27 cellular contexts compared by ENCODE assay signal in genomic region chr2:17592731-17593409, GRCh38. TPM values are rescaled to one million over a fixed set of nuclear protein-coding genes. Genes with fewer than 3 reads are reported as not detected.
DNase-seq lines count a peak whose midpoint lies in the region; ATAC-seq, FAIRE-seq and TF ChIP-seq lines count a peak whose summit lies in the region.
"Had no signal": no experiment of that assay in that cellular context is flagged by ENCODE, and none has a peak within 500 bp of the region (broad histone marks: within the 10 kb centered on the region; RNA-seq: fewer than 3 reads in every experiment).

No MANE protein-coding gene starts in this region.

- no peak for FAIRE-seq in K562 (lab: Jason Lieb, UNC)
- FAIRE-seq: A204.1, HTR-8/SVneo had no signal

- DNase-seq in MCF 10A (ENCODE audit: unreplicated experiment) (peak; percentile 27), breast epithelium (ENCODE audit: low spot score in 2 of 2) (no peak), K562 (ENCODE audit: extremely low read depth in 1 of 4, low spot score in 3 of 4) (no peak), lower lobe of right lung (no peak), body of pancreas (no peak)
- DNase-seq: CD4-positive, CD25-positive, alpha-beta regulatory T cell; DMS153; H9; KG1; MM.1S; NCI-H1417 treated with DMSO at 0.1 percent for 48 hours; NCI-H1694 treated with DMSO at 0.1 percent for 48 hours; NCI-H2081; NCI-H2171 treated with DMSO at 0.1 percent for 48 hours; NCI-H345; NCI-H510A treated with DMSO at 0.1 percent for 48 hours; NCI-H748 treated with DMSO at 0.1 percent for 48 hours; NK-92 treated with Interleukin-12 subunit alpha and Interleukin-12 subunit beta, amount 100 ng/mL, for 24 hours; RPMI8226; SHP77 treated with DMSO at 0.1 percent for 48 hours had no signal

- TF ChIP-seq CTCF in MCF 10A (IDR thresholded peaks at IDR 0.05; ENCODE audit: unreplicated experiment) (no peak), breast epithelium (IDR thresholded peaks at IDR 0.05) (no peak), K562 (IDR thresholded peaks at IDR 0.05 in 2 of 3, conservative IDR thresholded peaks at IDR 0.05 in 1 of 3; ENCODE audit: insufficient read depth in 2 of 3, low read depth in 1 of 3, low read length in 3 of 3) (no peak), lower lobe of right lung (IDR thresholded peaks at IDR 0.05) (no peak), body of pancreas (IDR thresholded peaks at IDR 0.05) (no peak)

- H2AFZ ChIP-seq in K562 (ENCODE audit: low read depth, low read length) = no peak overlapping the region
- H2AFZ ChIP-seq: GM23338 had no signal

- H3K9ac ChIP-seq in K562 (ENCODE audit: insufficient read depth in 1 of 2, low read depth in 2 of 2, low read length in 2 of 2) = no peak overlapping the region
- H3K9ac ChIP-seq: BLaER1 had no signal

- no peaks in the 10 kb centered on the region for H3K4me1 ChIP-seq in breast epithelium
- peaks cover 0 to 25% of the 10 kb centered on the region in 2 experiments; a peak in 3 of 5 replicates for H3K4me1 ChIP-seq in K562 (replicated peaks in 1 of 2; ENCODE audit: control insufficient read depth in 2 of 2, insufficient read depth in 2 of 2, low read length in 2 of 2)
- peaks cover 14% of the 10 kb centered on the region for H3K4me1 ChIP-seq in lower lobe of right lung
- peaks cover 3% of the 10 kb centered on the region for H3K4me1 ChIP-seq in body of pancreas
- H3K4me1 ChIP-seq: BLaER1 had no signal

- no peak for TF ChIP-seq POLR2A in breast epithelium (IDR thresholded peaks at IDR 0.05)
- TF ChIP-seq POLR2A in K562 (conservative IDR thresholded peaks at IDR 0.05) = no peak
- no peak for TF ChIP-seq POLR2A in body of pancreas (IDR thresholded peaks at IDR 0.05)

- no peaks in the 10 kb centered on the region for H3K9me3 Mint-ChIP-seq in MCF 10A (ENCODE audit: unreplicated experiment)
- H3K9me3 Mint-ChIP-seq: CD4-positive, CD25-positive, alpha-beta regulatory T cell; GM23338; H9 had no signal

- no peak for TF ChIP-seq EP300 in K562 (IDR thresholded peaks at IDR 0.05; ENCODE audit: low read length)

- no peak overlapping the region for H3K27ac ChIP-seq in breast epithelium
- H3K27ac ChIP-seq in K562 (ENCODE audit: extremely low read depth, low read depth, low read length) = no peak overlapping the region
- no peak overlapping the region for H3K27ac ChIP-seq in lower lobe of right lung
- no peak overlapping the region for H3K27ac ChIP-seq in body of pancreas
- H3K27ac ChIP-seq: BLaER1 had no signal

- CTCF ChIA-PET in MCF 10A (lab: Yijun Ruan, JAX) (interaction anchor here (0.5 to 0.7 kb wide), 4 partner anchors 79 to 936 kb away, joined by 3 to 4 read pairs (median 3); no protein-coding TSS in a partner anchor), K562 (lab: Yijun Ruan, JAX; ENCODE audit: low intra/inter-chr PET ratio) (no interaction called here)

- H3K4me1 Mint-ChIP-seq in MCF 10A (ENCODE audit: insufficient read depth, unreplicated experiment) = peaks cover 35% of the 10 kb centered on the region
- H3K4me1 Mint-ChIP-seq: CD4-positive, CD25-positive, alpha-beta regulatory T cell had no signal

- 15% methylated on average over 2 of the region's 2 CpGs for WGBS in K562 (ENCODE audit: insufficient coverage, low coverage, missing lambda C conversion rate)
- 65 to 73% methylated on average over 2 of the region's 2 CpGs for WGBS in body of pancreas, 2 donors

- no peaks in the 10 kb centered on the region; the same call in 1 of the 2 replicates for H4K20me1 ChIP-seq in K562 (replicated peaks; ENCODE audit: control insufficient read depth, insufficient read depth, low read length)
- H4K20me1 ChIP-seq: BLaER1 had no signal

- H3K36me3 ChIP-seq in breast epithelium = no peaks in the 10 kb centered on the region
- no peaks in the 10 kb centered on the region for H3K36me3 ChIP-seq in K562 (ENCODE audit: control insufficient read depth, insufficient read depth, low read length)
- no peaks in the 10 kb centered on the region for H3K36me3 ChIP-seq in lower lobe of right lung
- H3K36me3 ChIP-seq in body of pancreas (replicated peaks in 1 of 2; ENCODE audit: insufficient read depth in 1 of 2, low read depth in 2 of 2) = no peaks in the 10 kb centered on the region
- H3K36me3 ChIP-seq: BLaER1 had no signal

- no peak overlapping the region for H3K27ac Mint-ChIP-seq in MCF 10A (ENCODE audit: low read depth, unreplicated experiment)
- H3K27ac Mint-ChIP-seq: CD4-positive, CD25-positive, alpha-beta regulatory T cell; GM23338; H9 had no signal

- in situ Hi-C loops in K562 (cut with MboI) = no loop called here

- POLR2A ChIA-PET in MCF 10A (lab: Yijun Ruan, JAX) (interaction anchor here (0.6 to 4.8 kb wide), 9 partner anchors 13 to 1661 kb away, joined by 3 to 48 read pairs (median 4); partner anchors contain the start of gene VSNL1), K562 (lab: Yijun Ruan, JAX) (no interaction called here)

- no peaks in the 10 kb centered on the region for H3K36me3 Mint-ChIP-seq in MCF 10A (ENCODE audit: insufficient read depth, unreplicated experiment)
- H3K36me3 Mint-ChIP-seq: CD4-positive, CD25-positive, alpha-beta regulatory T cell had no signal

- no peak for TF ChIP-seq RAD21 in K562 (CRISPR knock-in tag; conservative IDR thresholded peaks at IDR 0.05 in 1 of 2, IDR thresholded peaks at IDR 0.05 in 1 of 2)

- no peaks in the 10 kb centered on the region for H3K27me3 Mint-ChIP-seq in MCF 10A (ENCODE audit: insufficient read depth, unreplicated experiment)
- H3K27me3 Mint-ChIP-seq: CD4-positive, CD25-positive, alpha-beta regulatory T cell had no signal

- no peaks in the 10 kb centered on the region for H3K79me2 ChIP-seq in K562 (ENCODE audit: control insufficient read depth, insufficient read depth, low read length)

- no peaks in the 10 kb centered on the region for H3K27me3 ChIP-seq in breast epithelium
- no peaks in the 10 kb centered on the region for H3K27me3 ChIP-seq in K562 (ENCODE audit: control insufficient read depth in 2 of 2, insufficient read depth in 2 of 2, low read length in 2 of 2)
- no peaks in the 10 kb centered on the region for H3K27me3 ChIP-seq in lower lobe of right lung (ENCODE audit: low read depth)
- H3K27me3 ChIP-seq in body of pancreas = no peaks in the 10 kb centered on the region
- H3K27me3 ChIP-seq: BLaER1 had no signal

- H3K4me3 ChIP-seq in breast epithelium (no peak overlapping the region), K562 (no peak overlapping the region), lower lobe of right lung (no peak overlapping the region), body of pancreas (no peak overlapping the region)
- H3K4me3 ChIP-seq: BLaER1, GM23338 had no signal

- intact Hi-C loops in MCF 10A (cut with micrococcal nuclease) = no loop called here
- intact Hi-C loops in breast epithelium (cut with DNase I; ENCODE audit: low total_unique reads) = no loop called here
- intact Hi-C loops in K562 (cut with micrococcal nuclease) = no loop called here
- intact Hi-C loops in lower lobe of right lung (cut with DNase I) = no loop called here
- intact Hi-C loops in body of pancreas (cut with DNase I) = no loop called here

- H3K9me3 ChIP-seq in breast epithelium (no peaks in the 10 kb centered on the region), K562 (replicated peaks; ENCODE audit: control insufficient read depth, insufficient read depth, low read depth, low read length) (no peaks in the 10 kb centered on the region), lower lobe of right lung (no peaks in the 10 kb centered on the region), body of pancreas (no peaks in the 10 kb centered on the region)
- H3K9me3 ChIP-seq: BLaER1 had no signal

- BruUV-seq in MCF 10A (replicated peaks; lab: Mats Ljungman, UMichigan) = no TSS peak
- BruUV-seq in K562 (replicated peaks; lab: Mats Ljungman, UMichigan) = no TSS peak

- no peak overlapping the region for H3K4me3 Mint-ChIP-seq in MCF 10A (ENCODE audit: unreplicated experiment)
- H3K4me3 Mint-ChIP-seq: CD4-positive, CD25-positive, alpha-beta regulatory T cell; GM23338; H9 had no signal

- H3K4me2 ChIP-seq in K562 (ENCODE audit: insufficient read depth, low read length) = peak overlapping the region; percentile 24; the same call in 1 of the 2 replicates
- H3K4me2 ChIP-seq: BLaER1, GM23338 had no signal

- no peaks in the 10 kb centered on the region for H3K9me1 ChIP-seq in K562 (ENCODE audit: control insufficient read depth, insufficient read depth, low read length)

- ATAC-seq in K562 (peak; percentile 43), esophagus mucosa (peak; percentile 40), lower lobe of right lung (no peak), body of pancreas (no peak), GM19328 (IDR thresholded peaks at IDR 0.05; ENCODE audit: unreplicated experiment) (no peak)
- ATAC-seq: GM23338 had no signal

TF ChIP-seq in K562, 482 proteins besides CTCF, POLR2A, EP300 and RAD21:
- TF ChIP-seq NCOA4 (IDR thresholded peaks at IDR 0.05; ENCODE audit: partially characterized antibody) = no peak
- TF ChIP-seq HEY1 (CRISPR knock-in tag; IDR thresholded peaks at IDR 0.05; ENCODE audit: borderline replicate concordance) = no peak
- no peak for TF ChIP-seq ZNF140 (CRISPR knock-in tag; IDR thresholded peaks at IDR 0.05)
- no peak for TF ChIP-seq TBL1XR1 (IDR thresholded peaks at IDR 0.05; ENCODE audit: low read length in 2 of 2)
- TF ChIP-seq POLR2G (IDR thresholded peaks at IDR 0.05; ENCODE audit: low read depth, low read length) = no peak
- no peak for TF ChIP-seq ZNF586 (CRISPR knock-in tag; conservative IDR thresholded peaks at IDR 0.05)
TF ChIP-seq in K562: peak in this region for 0.

RNA-seq across cellular contexts. Expression of gene VSNL1, which starts 52.4 kb away (rescaled TPM):
- total RNA-seq in MCF 10A (2022) = 1.3 and 2.4 TPM in 2 replicates
- 1 to 10 TPM in 2 of 3 donors, under 1 TPM in 1; 0.80 to 6.9 (median 2.6) TPM for total RNA-seq in breast epithelium
- total RNA-seq in K562 (2011; cell fraction: chromatin; rRNA removed; ENCODE audit: low replicate concordance) = not detected in 2 replicates
- not detected in 2 replicates for total RNA-seq in K562 (2011; cell fraction: nucleolus; rRNA removed)
- total RNA-seq in K562 (2011; cell fraction: nucleoplasm; rRNA removed) = not detected in 2 replicates
- total RNA-seq in K562 (2014; rRNA removed) = not detected in 2 replicates
- total RNA-seq in K562 (2014; rRNA removed; fragmentation: Illumina TruSeq; extraction: Trizol) = not detected in 2 replicates
- not detected in 2 replicates for total RNA-seq in K562 (2015; rRNA removed; fragmentation: Illumina TruSeq; extraction: Trizol)
- not detected in 2 replicates for total RNA-seq in K562 (2021)
- polyA plus RNA-seq in K562 (2011; rRNA removed) = 0.20 TPM in 1 of 2 replicates, not detected in the other
- polyA plus RNA-seq in K562 (2011; cell fraction: cytosol; rRNA removed) = not detected in 2 replicates
- polyA plus RNA-seq in K562 (2011; cell fraction: nucleus; rRNA removed) = not detected in 2 replicates
- polyA plus RNA-seq in K562 (2012) = 0.10 and 0.17 TPM in 2 replicates
- not detected in 2 replicates for polyA plus RNA-seq in K562 (2014; fragmentation: Illumina TruSeq; extraction: Trizol)
- not detected for polyA plus RNA-seq in K562 (2014; fragmentation: Nextera tagmentation; extraction: Ambion mirVana)
- polyA plus RNA-seq in K562 (2014; rRNA removed) = not detected in 2 replicates
- polyA minus RNA-seq in K562 (2011; rRNA and poly(A)+ RNA removed) = not detected in 2 replicates
- polyA minus RNA-seq in K562 (2011; cell fraction: cytosol; rRNA and poly(A)+ RNA removed) = not detected in 2 replicates
- polyA minus RNA-seq in K562 (2011; cell fraction: nucleus; rRNA and poly(A)+ RNA removed) = not detected in 2 replicates
- total RNA-seq in esophagus mucosa = 65.6 TPM
- total RNA-seq in lower lobe of right lung = 1.6 TPM
- 1 to 10 TPM in 1 of 2 donors, under 1 TPM in 1; 0.66 to 4.2 TPM for total RNA-seq in body of pancreas
- total RNA-seq: CD4-positive, CD25-positive, alpha-beta regulatory T cell; G401 had no signal
- polyA plus RNA-seq: CD4-positive, CD25-positive, alpha-beta regulatory T cell had no signal

Comparison
In these comparisons a context has a peak if more than half of its experiments do, and no peak if none do; other contexts are left out.
1. ATAC-seq: peak in K562 (single experiment) and esophagus mucosa (single experiment); none in lower lobe of right lung (0 of 2), body of pancreas (single experiment) and GM19328 (single experiment).